In genomic region chr5:177363565-177363964, GRCh38 we compare ENCODE assay signal across 10 cellular contexts. TPM values are rescaled to one million over a fixed set of nuclear protein-coding genes. Genes with fewer than 3 reads are reported as not detected.
DNase-seq lines count a peak whose midpoint lies in the region; ATAC-seq and TF ChIP-seq lines count a peak whose summit lies in the region.
"Had no signal": no experiment of that assay in that cellular context is flagged by ENCODE, and none has a peak within 500 bp of the region (broad histone marks: within the 10 kb centered on the region; RNA-seq: fewer than 3 reads in every experiment).

No MANE protein-coding gene starts in this region.

- peaks cover 9% of the 10 kb centered on the region for H3K36me3 Mint-ChIP-seq in activated T-cell treated with anti-CD3 and anti-CD28 coated beads, Interleukin-2, amount 50 U/mL, for 4 hours (ENCODE audit: insufficient read depth)
- H3K36me3 Mint-ChIP-seq in activated naive CD8-positive, alpha-beta T cell treated with anti-CD3 and anti-CD28 coated beads, Interleukin-2, amount 50 U/mL, for 24 hours (ENCODE audit: low read depth) = peaks cover 4% of the 10 kb centered on the region

- H3K9me3 Mint-ChIP-seq in activated T-cell treated with anti-CD3 and anti-CD28 coated beads, Interleukin-2, amount 50 U/mL, for 4 hours = no peaks in the 10 kb centered on the region
- no peaks in the 10 kb centered on the region for H3K9me3 Mint-ChIP-seq in activated naive CD8-positive, alpha-beta T cell treated with anti-CD3 and anti-CD28 coated beads, Interleukin-2, amount 50 U/mL, for 24 hours

- H3K27ac ChIP-seq in liver (ENCODE audit: low read depth in 1 of 2, low read length in 2 of 2) (peak overlapping the region; percentile 16 to 78), thoracic aorta (no peak overlapping the region)

- WGBS in liver = 46% methylated on average over 10 of the region's 10 CpGs

- H3K27ac Mint-ChIP-seq in activated naive CD8-positive, alpha-beta T cell treated with anti-CD3 and anti-CD28 coated beads, Interleukin-2, amount 50 U/mL, for 24 hours = no peak overlapping the region

- no peak overlapping the region for H3K9ac ChIP-seq in liver (ENCODE audit: low read depth in 1 of 2, low read length in 2 of 2)

- H3K4me3 ChIP-seq in liver (ENCODE audit: low read depth in 1 of 3, low read length in 3 of 3) = peak overlapping the region in 2 of 3 donors; percentile 24 to 50
- H3K4me3 ChIP-seq in thoracic aorta = peak overlapping the region; percentile 73

- H3K27me3 ChIP-seq in liver (ENCODE audit: control insufficient read depth in 4 of 4, insufficient read depth in 4 of 4, low read length in 3 of 4) (no peaks in the 10 kb centered on the region), thoracic aorta (replicated peaks; ENCODE audit: insufficient read depth) (no peaks in the 10 kb centered on the region)

- no peak for DNase-seq in activated T-cell treated with anti-CD3 and anti-CD28 coated beads, Interleukin-2, amount 50 U/mL, for 4 hours
- DNase-seq in activated T-cell treated with anti-CD3 and anti-CD28 coated beads, Interleukin-2, amount 50 U/mL, for 48 hours = no peak
- no peak for DNase-seq in activated naive CD8-positive, alpha-beta T cell treated with anti-CD3 and anti-CD28 coated beads, Interleukin-2, amount 50 U/mL, for 24 hours
- no peak for DNase-seq in thoracic aorta (ENCODE audit: low spot score)
- DNase-seq in DMS79 treated with DMSO at 0.1 percent for 48 hours (lab: John Stamatoyannopoulos, UW) = no peak
- DNase-seq: KG1 had no signal

- H3K4me3 Mint-ChIP-seq in activated T-cell treated with anti-CD3 and anti-CD28 coated beads, Interleukin-2, amount 50 U/mL, for 4 hours = peak overlapping the region; percentile 73
- peak overlapping the region; percentile 34 for H3K4me3 Mint-ChIP-seq in activated naive CD8-positive, alpha-beta T cell treated with anti-CD3 and anti-CD28 coated beads, Interleukin-2, amount 50 U/mL, for 24 hours

- H3K4me1 Mint-ChIP-seq in activated T-cell treated with anti-CD3 and anti-CD28 coated beads, Interleukin-2, amount 50 U/mL, for 4 hours (ENCODE audit: low read depth) = peaks cover 72% of the 10 kb centered on the region
- H3K4me1 Mint-ChIP-seq in activated naive CD8-positive, alpha-beta T cell treated with anti-CD3 and anti-CD28 coated beads, Interleukin-2, amount 50 U/mL, for 24 hours = peaks cover 71% of the 10 kb centered on the region

- TF ChIP-seq CTCF in liver (IDR thresholded peaks at IDR 0.05; ENCODE audit: low read depth, low read length, missing input control) = no peak
- TF ChIP-seq CTCF in thoracic aorta (IDR thresholded peaks at IDR 0.05) = no peak

- no peak for TF ChIP-seq RAD21 in liver (IDR thresholded peaks at IDR 0.05)

- ATAC-seq in activated T-cell treated with anti-CD3 and anti-CD28 coated beads, Interleukin-2, amount 50 U/mL, for 4 hours = no peak
- ATAC-seq in activated naive CD8-positive, alpha-beta T cell treated with anti-CD3 and anti-CD28 coated beads, Interleukin-2, amount 50 U/mL, for 24 hours = no peak
- no peak for ATAC-seq in thoracic aorta (ENCODE audit: insufficient number of reproducible peaks, low FRiP score, low read depth)
- ATAC-seq in GM19324 (IDR thresholded peaks at IDR 0.05; ENCODE audit: low FRiP score, unreplicated experiment) = no peak
- no peak for ATAC-seq in GM19467 (IDR thresholded peaks at IDR 0.05; ENCODE audit: unreplicated experiment)

- H3K4me1 ChIP-seq in liver (ENCODE audit: control insufficient read depth in 4 of 4, insufficient read depth in 4 of 4, low read length in 3 of 4) (peaks cover 28 to 73% (median 65%) of the 10 kb centered on the region in 4 donors), thoracic aorta (ENCODE audit: control insufficient read depth in 1 of 2, low read depth in 2 of 2) (peaks cover 13 to 32% of the 10 kb centered on the region in 2 donors)

- H3K27me3 Mint-ChIP-seq in activated T-cell treated with anti-CD3 and anti-CD28 coated beads, Interleukin-2, amount 50 U/mL, for 4 hours (ENCODE audit: low read depth) = no peaks in the 10 kb centered on the region
- no peaks in the 10 kb centered on the region for H3K27me3 Mint-ChIP-seq in activated naive CD8-positive, alpha-beta T cell treated with anti-CD3 and anti-CD28 coated beads, Interleukin-2, amount 50 U/mL, for 24 hours

- H3K36me3 ChIP-seq in liver (ENCODE audit: control insufficient read depth in 4 of 4, insufficient read depth in 3 of 4, low read depth in 1 of 4, low read length in 3 of 4) = no peaks in the 10 kb centered on the region
- H3K36me3 ChIP-seq in thoracic aorta = no peaks in the 10 kb centered on the region

- H3K9me3 ChIP-seq in liver (ENCODE audit: control insufficient read depth in 4 of 4, low read length in 3 of 4) (no peaks in the 10 kb centered on the region), thoracic aorta (no peaks in the 10 kb centered on the region)

TF ChIP-seq in liver, 16 proteins besides CTCF, POLR2A, EP300 and RAD21:
- TF ChIP-seq RXRA (IDR thresholded peaks at IDR 0.05) (no peak), REST (IDR thresholded peaks at IDR 0.05) (no peak), TAF1 (conservative IDR thresholded peaks at IDR 0.05) (no peak)
TF ChIP-seq in liver: peak in this region for 0.

RNA-seq across cellular contexts. Expression of gene RGS14, which starts 5.8 kb away (rescaled TPM):
- total RNA-seq in activated T-cell treated with anti-CD3 and anti-CD28 coated beads, Interleukin-2, amount 50 U/mL, for 4 hours = 10 to 100 TPM; 43.7 to 62.3 (median 46.2) TPM
- total RNA-seq in liver = 10 to 100 TPM; 10.2 to 53.8 TPM
- 10 to 100 TPM; 30.7 to 35.8 TPM for polyA plus RNA-seq in liver
- total RNA-seq in thoracic aorta = 10 to 100 TPM in 1 of 2 donors, 1 to 10 TPM in 1; 4.9 to 12.6 TPM

RNA-seq across cellular contexts. Expression of gene LMAN2, which starts 12.1 kb away (rescaled TPM):
- total RNA-seq in activated T-cell treated with anti-CD3 and anti-CD28 coated beads, Interleukin-2, amount 50 U/mL, for 4 hours = 100 to 1,000 TPM; 120 to 129 (median 127) TPM
- total RNA-seq in liver (100 to 1,000 TPM; 279 to 478 TPM), thoracic aorta (100 to 1,000 TPM; 159 to 167 TPM)
- 100 to 1,000 TPM; 243 to 449 TPM for polyA plus RNA-seq in liver

RNA-seq across cellular contexts. Expression of gene SLC34A1, which starts 20.7 kb away (rescaled TPM):
- total RNA-seq in activated T-cell treated with anti-CD3 and anti-CD28 coated beads, Interleukin-2, amount 50 U/mL, for 4 hours = not detected
- total RNA-seq in liver (1 to 10 TPM in 1 of 2 donors, under 1 TPM in 1; 0.23 to 1.0 TPM), thoracic aorta (not detected)
- under 1 TPM; 0.33 to 0.60 TPM for polyA plus RNA-seq in liver

RNA-seq across cellular contexts. Expression of gene PFN3, which starts 36.9 kb away (rescaled TPM):
- not detected for total RNA-seq in activated T-cell treated with anti-CD3 and anti-CD28 coated beads, Interleukin-2, amount 50 U/mL, for 4 hours
- total RNA-seq in liver = not detected
- not detected for polyA plus RNA-seq in liver
- total RNA-seq in thoracic aorta = not detected
- total RNA-seq: T-helper 2 cell treated with Interferon-gamma antibody and Interleukin-4, amounts not matched to agents 100 ng/mL and 5 ng/mL, for 36 hours had no signal

RNA-seq across cellular contexts. Expression of gene F12, which starts 45.8 kb away (rescaled TPM):
- total RNA-seq in activated T-cell treated with anti-CD3 and anti-CD28 coated beads, Interleukin-2, amount 50 U/mL, for 4 hours = 1 to 10 TPM; 1.7 to 5.7 (median 3.1) TPM
- total RNA-seq in liver (100 to 1,000 TPM in 1 of 2 donors, 10 to 100 TPM in 1; 27.7 to 256 TPM), thoracic aorta (not detected)
- polyA plus RNA-seq in liver = 100 to 1,000 TPM; 294 to 328 TPM

Comparison
In these comparisons a context has a peak if more than half of its experiments do, and no peak if none do; other contexts are left out.
1. H3K27ac ChIP-seq: peak in liver (2 of 2); none in thoracic aorta (0 of 2).